Comparison of ENCODE assay signal across 12 cellular contexts in genomic region chr2:25103287-25103871, GRCh38.
DNase-seq lines count a peak whose midpoint lies in the region; ATAC-seq, FAIRE-seq and TF ChIP-seq lines count a peak whose summit lies in the region.
"Had no signal": no experiment of that assay in that cellular context is flagged by ENCODE, and none has a peak within 500 bp of the region (broad histone marks: within the 10 kb centered on the region; RNA-seq: fewer than 3 reads in every experiment).

No MANE protein-coding gene starts in this region.

- WGBS in small intestine, 3 donors, result 78 to 90% (median 82%) methylated on average over 16 of the region's 16 CpGs

- no peaks in the 10 kb centered on the region for H3K36me3 Mint-ChIP-seq in T-helper 2 cell treated with Interferon-gamma antibody and Interleukin-4, amounts not matched to agents 5 μg/mL and 100 μg/mL, for 36 hours (ENCODE audit: low read depth)

- H3K9me3 ChIP-seq in left lung (no peaks in the 10 kb centered on the region), small intestine (ENCODE audit: control insufficient read depth, low read depth) (no peaks in the 10 kb centered on the region)

- in situ Hi-C loops in astrocyte of the spinal cord (cut with HindIII; ENCODE audit: low sequenced_read_pairs), result no loop called here

- intact Hi-C loops in left lung (cut with DNase I), result no loop called here

- DNase-seq in AG08396 (ENCODE audit: low spot score) (peak; percentile 69), HTR-8/SVneo (ENCODE audit: insufficient read length, low spot score) (peak; percentile 40), astrocyte of the spinal cord (ENCODE audit: low read depth, low spot score) (peak; percentile 86), left lung (no peak), small intestine (no peak), NCI-H1436 treated with DMSO at 0.1 percent for 48 hours (lab: John Stamatoyannopoulos, UW) (no peak)
- no peak for DNase-seq in T-helper 2 cell treated with Interferon-gamma antibody and Interleukin-4, amounts not matched to agents 5 μg/mL and 100 μg/mL, for 36 hours (ENCODE audit: low spot score)
- DNase-seq: NCI-H1105 treated with DMSO at 0.1 percent for 48 hours, NCI-H82 had no signal

- H3K4me1 ChIP-seq in left lung, result peaks cover 0 to 8% of the 10 kb centered on the region in 2 donors
- no peaks in the 10 kb centered on the region for H3K4me1 ChIP-seq in small intestine (ENCODE audit: control insufficient read depth in 2 of 2, insufficient read depth in 1 of 2, low read depth in 1 of 2, low read length in 1 of 2)

- no peaks in the 10 kb centered on the region for H3K27me3 ChIP-seq in left lung
- H3K27me3 ChIP-seq in small intestine (ENCODE audit: control insufficient read depth in 2 of 2, insufficient read depth in 2 of 2, low read length in 2 of 2), result no peaks in the 10 kb centered on the region

- TF ChIP-seq CTCF in astrocyte of the spinal cord (IDR thresholded peaks at IDR 0.05; ENCODE audit: low read depth, low read length), result no peak
- TF ChIP-seq CTCF in left lung (IDR thresholded peaks at IDR 0.05), result no peak

- H3K27ac ChIP-seq in left lung, result no peak overlapping the region
- H3K27ac ChIP-seq in small intestine (ENCODE audit: low read depth in 1 of 2, low read length in 1 of 2), result no peak overlapping the region
- H3K27ac ChIP-seq: parathyroid adenoma, SK-N-MC had no signal

- peak; percentile 47 for ATAC-seq in left lung
- ATAC-seq in HG03457 (IDR thresholded peaks at IDR 0.05; ENCODE audit: unreplicated experiment), result no peak

- H3K27me3 Mint-ChIP-seq in T-helper 2 cell treated with Interferon-gamma antibody and Interleukin-4, amounts not matched to agents 5 μg/mL and 100 μg/mL, for 36 hours (ENCODE audit: low read depth), result peaks cover 2% of the 10 kb centered on the region

- H3K4me3 Mint-ChIP-seq in T-helper 2 cell treated with Interferon-gamma antibody and Interleukin-4, amounts not matched to agents 5 μg/mL and 100 μg/mL, for 36 hours, result no peak overlapping the region

- no peaks in the 10 kb centered on the region for H3K4me1 Mint-ChIP-seq in T-helper 2 cell treated with Interferon-gamma antibody and Interleukin-4, amounts not matched to agents 5 μg/mL and 100 μg/mL, for 36 hours (ENCODE audit: low read depth)

- no peaks in the 10 kb centered on the region for H3K36me3 ChIP-seq in left lung
- no peaks in the 10 kb centered on the region for H3K36me3 ChIP-seq in small intestine (ENCODE audit: control insufficient read depth in 2 of 2, insufficient read depth in 2 of 2, low read length in 2 of 2)

- H3K9me3 Mint-ChIP-seq in T-helper 2 cell treated with Interferon-gamma antibody and Interleukin-4, amounts not matched to agents 5 μg/mL and 100 μg/mL, for 36 hours, result peaks cover 8% of the 10 kb centered on the region

- H3K27ac Mint-ChIP-seq in T-helper 2 cell treated with Interferon-gamma antibody and Interleukin-4, amounts not matched to agents 5 μg/mL and 100 μg/mL, for 36 hours, result no peak overlapping the region

- FAIRE-seq in HTR-8/SVneo (lab: Jason Lieb, UNC) (peak; percentile 4), small intestine (lab: Jason Lieb, UNC) (no peak)

- H3K4me3 ChIP-seq in astrocyte of the spinal cord (ENCODE audit: low read depth, low read length) (no peak overlapping the region), left lung (no peak overlapping the region), small intestine (ENCODE audit: low read depth in 1 of 2, low read length in 2 of 2) (no peak overlapping the region)
- H3K4me3 ChIP-seq: SK-N-MC had no signal

Comparison
In these comparisons a context has a peak if more than half of its experiments do, and no peak if none do; other contexts are left out.
1. DNase-seq: peak in AG08396 (single experiment), HTR-8/SVneo (single experiment) and astrocyte of the spinal cord (single experiment); none in left lung (0 of 2), small intestine (single experiment), T-helper 2 cell treated with Interferon-gamma antibody and Interleukin-4, amounts not matched to agents 5 μg/mL and 100 μg/mL, for 36 hours (single experiment) and NCI-H1436 treated with DMSO at 0.1 percent for 48 hours (single experiment).